13 cellular contexts compared by ENCODE assay signal in genomic region chr2:27993950-27994728, GRCh38.
A peak's percentile ranks its signal among the peaks of the same experiment; 100 is the strongest.
DNase-seq lines count a peak whose midpoint lies in the region; TF ChIP-seq lines count a peak whose summit lies in the region.
"Had no signal": no experiment of that assay in that cellular context is flagged by ENCODE, and none has a peak within 500 bp of the region (broad histone marks: within the 10 kb centered on the region; RNA-seq: fewer than 3 reads in every experiment).

No MANE protein-coding gene starts in this region.

- DNase-seq in Caco-2 (no peak), SW480 (ENCODE audit: low spot score) (peak; percentile 20), NCI-H1436 treated with DMSO at 0.1 percent for 48 hours (lab: John Stamatoyannopoulos, UW) (no peak), spleen (no peak)
- DNase-seq in stimulated activated CD4-positive, alpha-beta T cell treated with anti-CD3 and anti-CD28 coated beads, Interleukin-4, amount 100 ng/mL, for 24 hours, result no peak
- DNase-seq: DMS153, H7, NCI-H1092, NCI-H1694, NCI-H446 treated with DMSO at 0.1 percent for 48 hours, NCI-H748 treated with DMSO at 0.1 percent for 48 hours had no signal

- H3K27me3 Mint-ChIP-seq in Caco-2 (ENCODE audit: insufficient read depth, unreplicated experiment), result no peaks in the 10 kb centered on the region

- TF ChIP-seq POLR2A in spleen (IDR thresholded peaks at IDR 0.05), result no peak

- H3K4me1 ChIP-seq in ACC112 (ENCODE audit: control insufficient read depth, insufficient read depth, low read length, unreplicated experiment), result peaks cover 21% of the 10 kb centered on the region
- H3K4me1 ChIP-seq in Caco-2, result peaks cover 47% of the 10 kb centered on the region
- H3K4me1 ChIP-seq in neutrophil (ENCODE audit: control insufficient read depth in 1 of 2, insufficient read depth in 1 of 2, low read depth in 1 of 2, low read length in 1 of 2), result peaks cover 17 to 18% of the 10 kb centered on the region in 2 experiments
- H3K4me1 ChIP-seq in spleen, result peaks cover 0 to 14% (median 0%) of the 10 kb centered on the region in 6 donors

- peaks cover 3% of the 10 kb centered on the region for H3K79me2 ChIP-seq in ACC112 (ENCODE audit: control insufficient read depth, insufficient read depth, low read length, unreplicated experiment)

- CTCF ChIA-PET in Caco-2 (lab: Charles Lee), result no interaction called here

- no peak overlapping the region for H3K4me3 ChIP-seq in ACC112 (ENCODE audit: low read depth, low read length)
- H3K4me3 ChIP-seq in Caco-2 (ENCODE audit: low read depth, low read length), result no peak overlapping the region
- no peak overlapping the region for H3K4me3 ChIP-seq in neutrophil (ENCODE audit: low read depth in 1 of 2, low read length in 1 of 2)
- H3K4me3 ChIP-seq in spleen, result no peak overlapping the region

- intact Hi-C loops in Caco-2 (cut with micrococcal nuclease; ENCODE audit: unreplicated experiment), result loop anchor here (2.0 kb wide), 1 partner anchor 123 kb away; no protein-coding TSS in a partner anchor
- intact Hi-C loops in spleen (cut with DNase I; ENCODE audit: low total_unique reads), result no loop called here

- no TSS peak for BruUV-seq in Caco-2 (replicated peaks; lab: Mats Ljungman, UMichigan)

- H3K27ac Mint-ChIP-seq in Caco-2 (ENCODE audit: unreplicated experiment), result peak overlapping the region; percentile 4

- 91 to 98% (median 95%) methylated on average over 5 of the region's 5 CpGs for WGBS in spleen, 5 donors

- H3K27me3 ChIP-seq in ACC112 (ENCODE audit: insufficient read depth, low read length), result no peaks in the 10 kb centered on the region
- no peaks in the 10 kb centered on the region for H3K27me3 ChIP-seq in Caco-2 (replicated peaks; ENCODE audit: control insufficient read depth, insufficient read depth, low read length)
- no peaks in the 10 kb centered on the region for H3K27me3 ChIP-seq in neutrophil
- H3K27me3 ChIP-seq in spleen (replicated peaks in 1 of 7), result no peaks in the 10 kb centered on the region

- H3K4me1 Mint-ChIP-seq in Caco-2 (ENCODE audit: low read depth, unreplicated experiment), result peaks cover 19% of the 10 kb centered on the region

- no peak overlapping the region for H3K4me3 Mint-ChIP-seq in Caco-2 (ENCODE audit: unreplicated experiment)

- no peaks in the 10 kb centered on the region for H3K9me3 Mint-ChIP-seq in Caco-2 (ENCODE audit: unreplicated experiment)

- POLR2A ChIA-PET in Caco-2 (lab: Charles Lee), result no interaction called here

- no peaks in the 10 kb centered on the region for H3K36me3 Mint-ChIP-seq in Caco-2 (ENCODE audit: insufficient read depth, unreplicated experiment)

- H3K9me3 ChIP-seq in Caco-2 (no peaks in the 10 kb centered on the region), neutrophil (no peaks in the 10 kb centered on the region), spleen (peaks cover 0 to 4% (median 0%) of the 10 kb centered on the region in 8 donors)

- H3K36me3 ChIP-seq in ACC112 (ENCODE audit: insufficient read depth, low read length) (peaks cover 4% of the 10 kb centered on the region; the same call in 1 of the 2 replicates), Caco-2 (ENCODE audit: control insufficient read depth, insufficient read depth, low read length) (no peaks in the 10 kb centered on the region), neutrophil (no peaks in the 10 kb centered on the region), spleen (peaks cover 0 to 29% (median 0%) of the 10 kb centered on the region in 6 donors)

- TF ChIP-seq CTCF in Caco-2 (IDR thresholded peaks at IDR 0.05; ENCODE audit: insufficient read depth in 1 of 2, low read depth in 1 of 2, low read length in 1 of 2, severe bottlenecking in 1 of 2, unreplicated experiment in 1 of 2) (no peak), neutrophil (IDR thresholded peaks at IDR 0.05) (no peak), spleen (IDR thresholded peaks at IDR 0.05 in 8 of 11, conservative IDR thresholded peaks at IDR 0.05 in 3 of 11) (no peak)

- H3K27ac ChIP-seq in ACC112 (ENCODE audit: low read depth, low read length), result peak overlapping the region; percentile 48; the same call in 1 of the 2 replicates
- H3K27ac ChIP-seq in neutrophil, result peak overlapping the region; percentile 58
- no peak overlapping the region for H3K27ac ChIP-seq in spleen

- no peak overlapping the region for H2AFZ ChIP-seq in ACC112 (ENCODE audit: low read length, unreplicated experiment)

Comparison
In these comparisons a context has a peak if more than half of its experiments do, and no peak if none do; other contexts are left out.
1. H3K27ac ChIP-seq: peak in ACC112 (single experiment) and neutrophil (single experiment); none in spleen (0 of 8).